8 cellular contexts compared by ENCODE assay signal in the genomic region with DNA sequence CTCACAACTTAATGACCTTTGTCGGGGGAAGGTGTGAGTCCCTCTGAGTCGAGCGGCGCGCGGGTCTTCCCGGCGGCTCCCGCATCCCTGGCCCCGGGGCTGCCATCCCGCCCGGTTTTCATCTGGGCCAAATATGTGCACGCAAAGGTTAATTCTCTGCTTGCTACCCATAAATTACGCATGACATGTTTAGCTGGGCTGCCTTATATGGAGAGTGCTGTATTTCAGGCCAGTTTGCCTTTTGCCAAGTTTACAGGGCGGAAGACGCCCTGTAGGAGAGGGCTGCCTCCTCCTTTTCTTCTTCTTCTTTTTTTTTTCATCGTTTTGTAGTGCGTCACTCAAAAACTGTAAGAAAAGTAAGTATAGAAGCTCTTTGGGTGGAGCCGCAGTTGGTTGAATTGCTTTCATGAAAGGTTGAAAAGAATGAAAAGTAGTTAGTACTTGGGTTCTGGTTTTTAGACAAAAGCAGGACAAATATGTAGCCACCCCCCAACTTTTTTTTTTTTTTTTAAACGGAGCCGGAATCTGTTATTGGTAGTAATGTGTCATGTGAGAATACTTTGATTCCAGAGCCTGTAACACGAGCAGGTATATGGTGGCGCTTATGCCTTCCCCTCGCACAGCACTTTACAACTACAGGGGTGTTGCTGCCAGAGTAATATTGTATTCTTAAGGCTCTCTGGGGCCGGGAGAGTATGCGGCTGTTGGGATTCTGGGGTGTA. TPM values are rescaled to one million over a fixed set of nuclear protein-coding genes. Genes with fewer than 3 reads are reported as not detected.
A peak's percentile ranks its signal among the peaks of the same experiment; 100 is the strongest.
DNase-seq lines count a peak whose midpoint lies in the region; ATAC-seq, FAIRE-seq and TF ChIP-seq lines count a peak whose summit lies in the region.

No MANE protein-coding gene starts in this region.

- intact Hi-C loops in spleen (cut with DNase I; ENCODE audit: low total_unique reads): loop anchor here (10.0 kb wide), 1 partner anchor 65 kb away; no protein-coding TSS in a partner anchor

- TF ChIP-seq CTCF in MM.1S (IDR thresholded peaks at IDR 0.05; ENCODE audit: low read length): no peak
- TF ChIP-seq CTCF in kidney epithelial cell (IDR thresholded peaks at IDR 0.05; ENCODE audit: insufficient read depth, low read length, poor library complexity, severe bottlenecking): no peak
- no peak for TF ChIP-seq CTCF in spleen (IDR thresholded peaks at IDR 0.05 in 8 of 11, conservative IDR thresholded peaks at IDR 0.05 in 3 of 11)

- H3K9me3 ChIP-seq in MM.1S (replicated peaks; ENCODE audit: insufficient read depth, low read length): no peaks in the 10 kb centered on the region
- no peaks in the 10 kb centered on the region for H3K9me3 ChIP-seq in SK-N-MC (ENCODE audit: low read depth, low read length)
- no peaks in the 10 kb centered on the region for H3K9me3 ChIP-seq in spleen

- peaks cover 69% of the 10 kb centered on the region for H3K4me1 Mint-ChIP-seq in central memory CD8-positive, alpha-beta T cell

- 0 out of 2 replicates have a peak, but pooled peaks cover 9% of the 10 kb centered on the region for H4K20me1 ChIP-seq in MM.1S (ENCODE audit: insufficient read depth, low read length)

- H3K4me3 ChIP-seq in MM.1S (ENCODE audit: low read length): peak overlapping the region; percentile 96
- peak overlapping the region; percentile 83 for H3K4me3 ChIP-seq in SK-N-MC
- H3K4me3 ChIP-seq in kidney epithelial cell (ENCODE audit: low read depth, low read length): peak overlapping the region; percentile 80
- H3K4me3 ChIP-seq in spleen: peak overlapping the region; percentile 76 to 89 (median 86)

- peak overlapping the region; percentile 77 for H3K4me2 ChIP-seq in MM.1S (ENCODE audit: low read depth, low read length)

- H3K36me3 Mint-ChIP-seq in central memory CD8-positive, alpha-beta T cell (ENCODE audit: insufficient read depth): peaks cover 51% of the 10 kb centered on the region

- peaks cover 29% of the 10 kb centered on the region for H3K4me1 ChIP-seq in MM.1S (ENCODE audit: low read length)
- peaks cover 48 to 80% (median 74%) of the 10 kb centered on the region in 6 donors for H3K4me1 ChIP-seq in spleen

- peak overlapping the region; percentile 74 for H3K27ac Mint-ChIP-seq in central memory CD8-positive, alpha-beta T cell (ENCODE audit: low read depth)

- FAIRE-seq in H54 (lab: Jason Lieb, UNC): peak; percentile 75

- peak; percentile 78 for ATAC-seq in central memory CD8-positive, alpha-beta T cell (replicated peaks; ENCODE audit: extremely low read depth, poor library complexity, severe bottlenecking)

- H3F3A ChIP-seq in MM.1S (ENCODE audit: insufficient read depth, low read length): peaks cover 39% of the 10 kb centered on the region

- DNase-seq in ELR (ENCODE audit: low read depth) (peak; percentile 81), H54 (ENCODE audit: insufficient read length, low spot score) (no peak), MM.1S (peak; percentile 62), SK-N-MC (ENCODE audit: low read depth, low spot score) (no peak), kidney epithelial cell (ENCODE audit: low read depth) (no peak), spleen (peak; percentile 74), HuH-7 (ENCODE audit: low spot score) (no peak)
- peak in 1 of 2 donors; percentile 64 for DNase-seq in central memory CD8-positive, alpha-beta T cell (ENCODE audit: low spot score in 2 of 2)

- H3K36me3 ChIP-seq in MM.1S (replicated peaks; ENCODE audit: insufficient read depth, low read length) (no peaks in the 10 kb centered on the region), SK-N-MC (ENCODE audit: insufficient read depth, low read length) (peaks cover 14% of the 10 kb centered on the region), kidney epithelial cell (ENCODE audit: control insufficient read depth, insufficient read depth, low read length) (no peaks in the 10 kb centered on the region), spleen (no peaks in the 10 kb centered on the region)

- H3K27me3 ChIP-seq in MM.1S (replicated peaks; ENCODE audit: insufficient read depth, low read length) (no peaks in the 10 kb centered on the region), kidney epithelial cell (ENCODE audit: control insufficient read depth, insufficient read depth, low read length) (no peaks in the 10 kb centered on the region), spleen (replicated peaks in 1 of 7) (no peaks in the 10 kb centered on the region)

- H3K9me3 Mint-ChIP-seq in central memory CD8-positive, alpha-beta T cell: no peaks in the 10 kb centered on the region

- TF ChIP-seq POLR2A in H54 (IDR thresholded peaks at IDR 0.05; ENCODE audit: low read depth, low read length) (no peak), spleen (IDR thresholded peaks at IDR 0.05) (peak in 1 of 3 donors; percentile 19)

- no peaks in the 10 kb centered on the region for H3K9me2 ChIP-seq in MM.1S (replicated peaks; ENCODE audit: insufficient read depth, low read length)

- H3K79me2 ChIP-seq in MM.1S (ENCODE audit: low read length): peaks cover 75% of the 10 kb centered on the region

- 0% methylated on average over 26 of the region's 26 CpGs for WGBS in spleen, 5 donors

- peak overlapping the region; percentile 96 for H3K27ac ChIP-seq in MM.1S (ENCODE audit: low read length)
- H3K27ac ChIP-seq in SK-N-MC: peak overlapping the region; percentile 92
- H3K27ac ChIP-seq in spleen: peak overlapping the region; percentile 98 to 100 (median 99)

- peak overlapping the region; percentile 38 for H2AFZ ChIP-seq in MM.1S (ENCODE audit: low read length)

- peak overlapping the region; percentile 92 for H3K4me3 Mint-ChIP-seq in central memory CD8-positive, alpha-beta T cell

- H3K27me3 Mint-ChIP-seq in central memory CD8-positive, alpha-beta T cell: no peaks in the 10 kb centered on the region

- H3K9ac ChIP-seq in MM.1S (ENCODE audit: low read length): peak overlapping the region; percentile 96
- peak overlapping the region; percentile 90 for H3K9ac ChIP-seq in SK-N-MC (ENCODE audit: insufficient read length)

RNA-seq across cellular contexts. Expression of a gene that starts 0.9 kb away (rescaled TPM):
- total RNA-seq in kidney epithelial cell: 47.5 and 58.4 TPM in 2 replicates
- total RNA-seq in spleen: 100 to 1,000 TPM; 288 to 491 (median 355) TPM
- polyA plus RNA-seq in spleen: 10 to 100 TPM; 64.7 to 66.3 (median 64.7) TPM

Comparison
In these comparisons a context has a peak if more than half of its experiments do, and no peak if none do; other contexts are left out.
1. DNase-seq: peak in ELR (single experiment), MM.1S (single experiment) and spleen (single experiment); none in H54 (single experiment), SK-N-MC (single experiment), kidney epithelial cell (single experiment) and HuH-7 (single experiment).
2. Peak in every context shown above with its lines, with median percentiles within 50 percentile points of each other: H3K27ac ChIP-seq and H3K4me3 ChIP-seq.